In genomic region chr12:23450810-23451209, GRCh38 we compare ENCODE assay signal across 5 cellular contexts.
"Had no signal": no experiment of that assay in that cellular context is flagged by ENCODE, and none has a peak within 500 bp of the region (broad histone marks: within the 10 kb centered on the region; RNA-seq: fewer than 3 reads in every experiment).

No MANE protein-coding gene starts in this region.

- FAIRE-seq: HepG2, HTR-8/SVneo had no signal

- ATAC-seq: HepG2 had no signal

- H3K9ac ChIP-seq: KMS-11 had no signal

- H3K4me2 ChIP-seq: KMS-11 had no signal

- DNase-seq: KBM-7 had no signal

- H3K27ac ChIP-seq: HL-60, KMS-11 had no signal
